Comparison of ENCODE assay signal across 16 cellular contexts in genomic region chr14:53042480-53042879, GRCh38.
DNase-seq lines count a peak whose midpoint lies in the region; ATAC-seq, FAIRE-seq and TF ChIP-seq lines count a peak whose summit lies in the region.
"Had no signal": no experiment of that assay in that cellular context is flagged by ENCODE, and none has a peak within 500 bp of the region (broad histone marks: within the 10 kb centered on the region; RNA-seq: fewer than 3 reads in every experiment).

No MANE protein-coding gene starts in this region.

- H3K9ac ChIP-seq in IMR-90 (ENCODE audit: low read depth, low read length) (peak overlapping the region; percentile 46; the same call in 1 of the 2 replicates), endothelial cell of umbilical vein (replicated peaks; ENCODE audit: extremely low read depth, insufficient read depth, low read length) (no peak overlapping the region), skeletal muscle tissue (ENCODE audit: low read depth in 1 of 3, low read length in 3 of 3) (no peak overlapping the region)

- no peak for TF ChIP-seq POLR2A in IMR-90 (IDR thresholded peaks at IDR 0.05; ENCODE audit: low read depth, low read length)
- TF ChIP-seq POLR2A in endothelial cell of umbilical vein (IDR thresholded peaks at IDR 0.05; ENCODE audit: low read depth, low read length) = no peak

- no peak overlapping the region; the same call in 1 of the 2 replicates for H3K23ac ChIP-seq in IMR-90 (ENCODE audit: low read depth, low read length)

- H3K18ac ChIP-seq in IMR-90 (ENCODE audit: low read depth, low read length) = peak overlapping the region; percentile 70; the same call in 1 of the 2 replicates

- H3K4me2 ChIP-seq in IMR-90 (ENCODE audit: low read depth, low read length) (peak overlapping the region; percentile 85), endothelial cell of umbilical vein (ENCODE audit: insufficient read depth, low read length) (peak overlapping the region; percentile 43)

- no peak overlapping the region for H2AFZ ChIP-seq in IMR-90 (replicated peaks; ENCODE audit: low read length, poor library complexity)
- no peak overlapping the region for H2AFZ ChIP-seq in endothelial cell of umbilical vein (ENCODE audit: low read depth, low read length)

- H4K20me1 ChIP-seq in IMR-90 (ENCODE audit: insufficient read depth, low read length) (no peaks in the 10 kb centered on the region), endothelial cell of umbilical vein (replicated peaks; ENCODE audit: control insufficient read depth, extremely low read depth, insufficient read depth, low read length) (no peaks in the 10 kb centered on the region)

- peak overlapping the region; percentile 98 for H2BK5ac ChIP-seq in IMR-90 (ENCODE audit: low read depth, low read length, poor library complexity, severe bottlenecking)

- H3K36me3 ChIP-seq in IMR-90 (ENCODE audit: control insufficient read depth, insufficient read depth, low read length) (peaks cover 3% of the 10 kb centered on the region; the same call in 1 of the 2 replicates), endothelial cell of umbilical vein (ENCODE audit: control insufficient read depth in 2 of 2, extremely low read depth in 1 of 2, insufficient read depth in 2 of 2, low read length in 2 of 2) (no peaks in the 10 kb centered on the region), skeletal muscle tissue (ENCODE audit: control insufficient read depth in 3 of 3, insufficient read depth in 3 of 3, low read length in 3 of 3) (peaks cover 10 to 15% (median 12%) of the 10 kb centered on the region in 3 donors)
- H3K36me3 ChIP-seq in CD8-positive, alpha-beta memory T cell (ENCODE audit: insufficient read depth, low read length) = peaks cover 23% of the 10 kb centered on the region
- H3K36me3 ChIP-seq: thyroid gland had no signal

- H3K27ac ChIP-seq in IMR-90 (ENCODE audit: insufficient read depth, low read length) (peak overlapping the region; percentile 32; the same call in 1 of the 2 replicates), endothelial cell of umbilical vein (ENCODE audit: insufficient read depth, low read depth, low read length) (no peak overlapping the region), skeletal muscle tissue (ENCODE audit: low read depth, low read length) (peak overlapping the region; percentile 21)
- H3K27ac ChIP-seq in CD8-positive, alpha-beta memory T cell (ENCODE audit: low read depth, low read length) = no peak overlapping the region
- H3K27ac ChIP-seq: thyroid gland had no signal

- dilution Hi-C loops in IMR-90 (cut with HindIII; ENCODE audit: low sequenced_read_pairs, unreplicated experiment) (no loop called here), endothelial cell of umbilical vein (cut with MboI; ENCODE audit: extremely low pct_ligation_motif_present, low sequenced_read_pairs) (no loop called here)

- intact Hi-C loops in IMR-90 (cut with micrococcal nuclease) (loop anchor here (5.0 to 10.0 kb wide), 2 partner anchors 45 to 1302 kb away; no protein-coding TSS in a partner anchor), endothelial cell of umbilical vein (cut with micrococcal nuclease) (no loop called here)

- H3K9me1 ChIP-seq in IMR-90 (ENCODE audit: insufficient read depth, low read length) (peaks cover 14% of the 10 kb centered on the region; the same call in 1 of the 2 replicates), endothelial cell of umbilical vein (replicated peaks; ENCODE audit: control insufficient read depth, extremely low read depth, insufficient read depth, low read length) (no peaks in the 10 kb centered on the region)

- H2AK5ac ChIP-seq in IMR-90 (ENCODE audit: low read depth, low read length) = no peak overlapping the region

- H4K91ac ChIP-seq in IMR-90 (ENCODE audit: insufficient read depth, low read depth, low read length) = no peak overlapping the region

- in situ Hi-C loops in IMR-90 (cut with MboI; ENCODE audit: low sequenced_read_pairs) = no loop called here

- peak overlapping the region; percentile 3 to 38; a peak in 2 of 4 replicates for H4K8ac ChIP-seq in IMR-90 (ENCODE audit: low read depth in 2 of 2, low read length in 2 of 2)

- POLR2A ChIA-PET in IMR-90 (lab: Charles Lee; ENCODE audit: unreplicated experiment) (no interaction called here), endothelial cell of umbilical vein (lab: Charles Lee) (no interaction called here), HEK293T (lab: Yijun Ruan, JAX) (no interaction called here)
- POLR2A ChIA-PET in CD8-positive, alpha-beta memory T cell (lab: Charles Lee) = no interaction called here

- FAIRE-seq in endothelial cell of umbilical vein (lab: Jason Lieb, UNC) = no peak

- peak overlapping the region; percentile 42; the same call in 1 of the 2 replicates for H3K4ac ChIP-seq in IMR-90 (ENCODE audit: low read depth, low read length)

- H3K27ac Mint-ChIP-seq in CD8-positive, alpha-beta memory T cell = no peak overlapping the region
- H3K27ac Mint-ChIP-seq: activated CD8-positive, alpha-beta T cell treated with anti-CD3 and anti-CD28 coated beads, Interleukin-2, amount 10 ng/mL, durations not matched to agents 7 days and 5 days; progenitor cell of endocrine pancreas had no signal

- BruUV-seq in IMR-90 (replicated peaks; lab: Mats Ljungman, UMichigan) (no TSS peak), endothelial cell of umbilical vein (replicated peaks; lab: Mats Ljungman, UMichigan) (no TSS peak)

- H3K4me1 Mint-ChIP-seq in CD8-positive, alpha-beta memory T cell = no peaks in the 10 kb centered on the region

- TF ChIP-seq CTCF in IMR-90 (conservative IDR thresholded peaks at IDR 0.05; ENCODE audit: low read depth, low read length) = no peak
- TF ChIP-seq CTCF in endothelial cell of umbilical vein (IDR thresholded peaks at IDR 0.05; ENCODE audit: extremely low read depth in 1 of 2, insufficient read depth in 1 of 2, low read depth in 1 of 2, low read length in 2 of 2) = no peak

- H2BK15ac ChIP-seq in IMR-90 (ENCODE audit: low read depth, low read length) = peak overlapping the region; percentile 10; the same call in 1 of the 3 replicates

- peaks cover 0 to 14% of the 10 kb centered on the region in 2 experiments; a peak in 3 of 4 replicates for H3K79me1 ChIP-seq in IMR-90 (ENCODE audit: low read depth in 1 of 2, low read length in 2 of 2)

- H3K27me3 Mint-ChIP-seq in CD8-positive, alpha-beta memory T cell = peaks cover 0 to 1% of the 10 kb centered on the region in 2 donors
- H3K27me3 Mint-ChIP-seq: progenitor cell of endocrine pancreas had no signal

- H3K14ac ChIP-seq in IMR-90 (replicated peaks; ENCODE audit: low read depth, low read length) = 0 out of 2 replicates have a peak overlapping the region, but pooled peaks have one; percentile 23

- peak overlapping the region; percentile 38 for H2BK120ac ChIP-seq in IMR-90 (ENCODE audit: low read depth, low read length)

- H3K56ac ChIP-seq in IMR-90 (ENCODE audit: extremely low read depth, insufficient read depth, low read length) = peak overlapping the region; percentile 14; the same call in 1 of the 2 replicates

- H3K27me3 ChIP-seq in IMR-90 (ENCODE audit: control insufficient read depth, insufficient read depth, low read length) (no peaks in the 10 kb centered on the region), endothelial cell of umbilical vein (ENCODE audit: control insufficient read depth in 2 of 2, insufficient read depth in 2 of 2, low read length in 2 of 2) (no peaks in the 10 kb centered on the region), skeletal muscle tissue (ENCODE audit: control insufficient read depth in 3 of 3, insufficient read depth in 3 of 3, low read length in 3 of 3) (no peaks in the 10 kb centered on the region)
- no peaks in the 10 kb centered on the region for H3K27me3 ChIP-seq in CD8-positive, alpha-beta memory T cell (ENCODE audit: insufficient read depth, low read length, poor library complexity, severe bottlenecking)
- H3K27me3 ChIP-seq: thyroid gland had no signal

- peak overlapping the region; percentile 50; the same call in 1 of the 2 replicates for H2BK20ac ChIP-seq in IMR-90 (ENCODE audit: low read depth, low read length)

- peak; percentile 19 for ATAC-seq in IMR-90 (ENCODE audit: low read depth)
- ATAC-seq in HG02763 (IDR thresholded peaks at IDR 0.05; ENCODE audit: unreplicated experiment) = no peak
- ATAC-seq: activated CD8-positive, alpha-beta T cell treated with anti-CD3 and anti-CD28 coated beads, Interleukin-2, amount 10 ng/mL, durations not matched to agents 7 days and 5 days had no signal

- H3K36me3 Mint-ChIP-seq in CD8-positive, alpha-beta memory T cell = peaks cover 45 to 89% (median 51%) of the 10 kb centered on the region in 3 donors

- H3K9me3 Mint-ChIP-seq in CD8-positive, alpha-beta memory T cell = peaks cover 0 to 2% (median 0%) of the 10 kb centered on the region in 5 donors

- no CpG with 5 or more reads among the region's 4 CpGs for WGBS in IMR-90 (ENCODE audit: extremely low coverage in 2 of 2, insufficient read length in 1 of 2), 2 experiments

- H3K4me3 ChIP-seq in IMR-90 (ENCODE audit: insufficient read depth, low read depth, low read length) (no peak overlapping the region), endothelial cell of umbilical vein (replicated peaks in 1 of 3; ENCODE audit: insufficient read depth in 1 of 3, low read depth in 1 of 3, low read length in 3 of 3) (no peak overlapping the region), skeletal muscle tissue (ENCODE audit: low read length in 3 of 3) (peak overlapping the region in 1 of 3 donors; percentile 45)
- no peak overlapping the region for H3K4me3 ChIP-seq in CD8-positive, alpha-beta memory T cell (ENCODE audit: low read length)
- H3K4me3 ChIP-seq: thyroid gland had no signal

- CTCF ChIA-PET in IMR-90 (lab: Yijun Ruan, JAX) = interaction anchor here (0.6 to 1.6 kb wide), 3 partner anchors 10 to 144 kb away, joined by 3 to 5 read pairs (median 3); no protein-coding TSS in a partner anchor
- CTCF ChIA-PET in endothelial cell of umbilical vein (lab: Charles Lee) = interaction anchor here (0.9 to 3.0 kb wide), 4 partner anchors 9 to 18 kb away, joined by 3 to 7 read pairs (median 3); no protein-coding TSS in a partner anchor
- CTCF ChIA-PET in CD8-positive, alpha-beta memory T cell (lab: Charles Lee) = no interaction called here
- CTCF ChIA-PET in HEK293T (lab: Yijun Ruan, JAX) = no interaction called here

- no peak for TF ChIP-seq RAD21 in IMR-90 (IDR thresholded peaks at IDR 0.05; ENCODE audit: low read length)

- H2AK9ac ChIP-seq in IMR-90 (replicated peaks; ENCODE audit: low read depth, low read length, poor library complexity) = no peak overlapping the region

- DNase-seq in IMR-90 (peak; percentile 47), endothelial cell of umbilical vein (ENCODE audit: low read depth, low spot score) (peak; percentile 81), left kidney (ENCODE audit: low read depth, low spot score) (peak; percentile 38), HEK293T (ENCODE audit: extremely low spot score) (no peak), iPS-NIHi11 (ENCODE audit: low spot score) (no peak)
- no peak for DNase-seq in CD8-positive, alpha-beta memory T cell
- DNase-seq: activated CD8-positive, alpha-beta T cell treated with anti-CD3 and anti-CD28 coated beads, Interleukin-2, amount 10 ng/mL, durations not matched to agents 7 days and 5 days; amniotic stem cell; DMS 273 treated with DMSO at 0.1 percent for 48 hours; NCI-H1694 treated with DMSO at 0.1 percent for 48 hours; OCI-M1; stimulated activated CD4-positive, alpha-beta T cell treated with anti-CD3 and anti-CD28 coated beads, Interleukin-1b, Interleukin-23, amount 100 ng/mL, for 48 hours; thyroid gland had no signal

- H3K9me3 ChIP-seq in IMR-90 (ENCODE audit: control insufficient read depth, insufficient read depth, low read length) (no peaks in the 10 kb centered on the region), endothelial cell of umbilical vein (replicated peaks; ENCODE audit: control insufficient read depth, insufficient read depth, low read length) (no peaks in the 10 kb centered on the region), skeletal muscle tissue (ENCODE audit: control insufficient read depth in 3 of 3, low read length in 3 of 3) (no peaks in the 10 kb centered on the region)
- H3K9me3 ChIP-seq in CD8-positive, alpha-beta memory T cell (ENCODE audit: low read length) = no peaks in the 10 kb centered on the region
- H3K9me3 ChIP-seq: thyroid gland had no signal

- no peaks in the 10 kb centered on the region for H3K79me2 ChIP-seq in endothelial cell of umbilical vein (ENCODE audit: control insufficient read depth, insufficient read depth, low read length)

- peaks cover 19% of the 10 kb centered on the region for H3K4me1 ChIP-seq in IMR-90 (ENCODE audit: control insufficient read depth, insufficient read depth, low read length)
- H3K4me1 ChIP-seq in endothelial cell of umbilical vein (ENCODE audit: control insufficient read depth, extremely low read depth, insufficient read depth, low read length) = no peaks in the 10 kb centered on the region
- H3K4me1 ChIP-seq in skeletal muscle tissue (ENCODE audit: control insufficient read depth in 3 of 3, insufficient read depth in 3 of 3, low read length in 3 of 3) = peaks cover 0 to 6% (median 0%) of the 10 kb centered on the region in 3 donors
- no peaks in the 10 kb centered on the region for H3K4me1 ChIP-seq in CD8-positive, alpha-beta memory T cell (ENCODE audit: insufficient read depth, low read length)
- H3K4me1 ChIP-seq: thyroid gland had no signal

- no peak overlapping the region for H3K4me3 Mint-ChIP-seq in CD8-positive, alpha-beta memory T cell
- H3K4me3 Mint-ChIP-seq: activated CD8-positive, alpha-beta T cell treated with anti-CD3 and anti-CD28 coated beads, Interleukin-2, amount 10 ng/mL, durations not matched to agents 7 days and 5 days had no signal

- peak overlapping the region; percentile 13; the same call in 1 of the 2 replicates for H4K5ac ChIP-seq in IMR-90 (ENCODE audit: low read depth, low read length)

Comparison
In these comparisons a context has a peak if more than half of its experiments do, and no peak if none do; other contexts are left out.
1. DNase-seq: peak in IMR-90 (single experiment), endothelial cell of umbilical vein (single experiment) and left kidney (single experiment); none in CD8-positive, alpha-beta memory T cell (0 of 5), HEK293T (single experiment) and iPS-NIHi11 (single experiment).
2. H3K27ac ChIP-seq: peak in IMR-90 (single experiment) and skeletal muscle tissue (single experiment); none in endothelial cell of umbilical vein (single experiment) and CD8-positive, alpha-beta memory T cell (single experiment).
3. CTCF ChIA-PET loops: an anchor here in IMR-90 (0.6 to 1.6 kb wide) and endothelial cell of umbilical vein (0.9 to 3.0 kb wide); none called in CD8-positive, alpha-beta memory T cell and HEK293T.